In genomic region chr9:121661328-121661727, GRCh38 we compare ENCODE assay signal across 18 cellular contexts.
"Had no signal": no experiment of that assay in that cellular context is flagged by ENCODE, and none has a peak within 500 bp of the region (broad histone marks: within the 10 kb centered on the region; RNA-seq: fewer than 3 reads in every experiment).

No MANE protein-coding gene starts in this region.

- H3K36me3 ChIP-seq: SJSA1 had no signal

- H3K9me3 ChIP-seq: SJSA1 had no signal

- DNase-seq: IMR-90, Karpas-422, KG1, MM.1S, NCI-H1092 treated with DMSO at 0.1 percent for 48 hours, NCI-H1436, NCI-H187 treated with DMSO at 0.1 percent for 48 hours, NCI-H2029 treated with DMSO at 0.1 percent for 48 hours, NCI-H2227 treated with DMSO at 0.1 percent for 48 hours, NCI-H524, NCI-H526 treated with DMSO at 0.1 percent for 48 hours, NCI-H774, Right ventricle myocardium superior, RPMI8226, SIG-M5 had no signal

- H3K4me1 ChIP-seq: SJSA1 had no signal

- ATAC-seq: HepG2 had no signal

- H3K4me3 ChIP-seq: SJSA1, SK-N-MC had no signal

- H3K27ac ChIP-seq: SJSA1, SK-N-MC had no signal
